In the genomic region with DNA sequence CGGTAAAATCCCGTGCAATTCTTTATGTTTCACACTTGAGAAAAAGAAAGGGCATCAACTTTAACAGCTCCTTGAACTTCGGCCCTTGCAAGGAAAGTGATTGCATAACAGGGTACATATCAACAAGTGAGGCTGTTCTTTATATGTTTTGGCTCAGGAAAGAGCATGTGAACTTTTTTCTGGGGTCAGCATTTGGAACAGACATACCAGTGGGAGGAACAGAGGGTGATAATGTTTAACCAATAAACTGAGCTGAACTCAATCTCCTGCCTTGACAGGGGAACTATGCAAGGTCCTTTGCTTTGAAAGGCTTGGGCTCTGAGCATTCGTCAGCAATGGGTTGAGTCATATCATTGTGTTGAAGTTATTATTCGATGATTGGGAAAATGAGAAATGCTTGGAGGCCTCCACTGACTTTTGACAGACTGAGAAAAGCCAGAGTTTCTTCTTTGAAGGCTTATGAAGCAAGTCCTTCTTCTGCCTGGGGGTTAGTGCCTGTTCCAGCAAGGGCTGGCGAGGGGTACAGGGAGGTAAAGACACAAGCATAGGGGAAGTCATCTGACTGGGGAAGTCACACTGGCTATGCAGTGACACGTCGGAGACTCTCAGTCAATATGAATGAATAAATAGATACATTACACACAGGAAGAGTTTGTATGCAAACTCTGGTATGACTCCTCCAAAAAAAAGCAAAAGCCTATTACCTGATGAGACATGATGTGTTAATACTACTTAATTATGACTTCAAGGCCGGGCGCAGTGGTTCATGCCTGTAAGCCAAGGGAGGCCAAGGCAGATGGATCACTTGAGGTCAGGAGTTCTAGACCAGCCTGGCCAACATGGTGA, we compare ENCODE assay signal across 1 cellular context.
TF ChIP-seq lines count a peak whose summit lies in the region.

No MANE protein-coding gene starts in this region.

TF ChIP-seq in HepG2, 621 proteins besides CTCF, POLR2A, EP300 and RAD21 (continued from another document and continues in another):
- TF ChIP-seq, protein P1, sequence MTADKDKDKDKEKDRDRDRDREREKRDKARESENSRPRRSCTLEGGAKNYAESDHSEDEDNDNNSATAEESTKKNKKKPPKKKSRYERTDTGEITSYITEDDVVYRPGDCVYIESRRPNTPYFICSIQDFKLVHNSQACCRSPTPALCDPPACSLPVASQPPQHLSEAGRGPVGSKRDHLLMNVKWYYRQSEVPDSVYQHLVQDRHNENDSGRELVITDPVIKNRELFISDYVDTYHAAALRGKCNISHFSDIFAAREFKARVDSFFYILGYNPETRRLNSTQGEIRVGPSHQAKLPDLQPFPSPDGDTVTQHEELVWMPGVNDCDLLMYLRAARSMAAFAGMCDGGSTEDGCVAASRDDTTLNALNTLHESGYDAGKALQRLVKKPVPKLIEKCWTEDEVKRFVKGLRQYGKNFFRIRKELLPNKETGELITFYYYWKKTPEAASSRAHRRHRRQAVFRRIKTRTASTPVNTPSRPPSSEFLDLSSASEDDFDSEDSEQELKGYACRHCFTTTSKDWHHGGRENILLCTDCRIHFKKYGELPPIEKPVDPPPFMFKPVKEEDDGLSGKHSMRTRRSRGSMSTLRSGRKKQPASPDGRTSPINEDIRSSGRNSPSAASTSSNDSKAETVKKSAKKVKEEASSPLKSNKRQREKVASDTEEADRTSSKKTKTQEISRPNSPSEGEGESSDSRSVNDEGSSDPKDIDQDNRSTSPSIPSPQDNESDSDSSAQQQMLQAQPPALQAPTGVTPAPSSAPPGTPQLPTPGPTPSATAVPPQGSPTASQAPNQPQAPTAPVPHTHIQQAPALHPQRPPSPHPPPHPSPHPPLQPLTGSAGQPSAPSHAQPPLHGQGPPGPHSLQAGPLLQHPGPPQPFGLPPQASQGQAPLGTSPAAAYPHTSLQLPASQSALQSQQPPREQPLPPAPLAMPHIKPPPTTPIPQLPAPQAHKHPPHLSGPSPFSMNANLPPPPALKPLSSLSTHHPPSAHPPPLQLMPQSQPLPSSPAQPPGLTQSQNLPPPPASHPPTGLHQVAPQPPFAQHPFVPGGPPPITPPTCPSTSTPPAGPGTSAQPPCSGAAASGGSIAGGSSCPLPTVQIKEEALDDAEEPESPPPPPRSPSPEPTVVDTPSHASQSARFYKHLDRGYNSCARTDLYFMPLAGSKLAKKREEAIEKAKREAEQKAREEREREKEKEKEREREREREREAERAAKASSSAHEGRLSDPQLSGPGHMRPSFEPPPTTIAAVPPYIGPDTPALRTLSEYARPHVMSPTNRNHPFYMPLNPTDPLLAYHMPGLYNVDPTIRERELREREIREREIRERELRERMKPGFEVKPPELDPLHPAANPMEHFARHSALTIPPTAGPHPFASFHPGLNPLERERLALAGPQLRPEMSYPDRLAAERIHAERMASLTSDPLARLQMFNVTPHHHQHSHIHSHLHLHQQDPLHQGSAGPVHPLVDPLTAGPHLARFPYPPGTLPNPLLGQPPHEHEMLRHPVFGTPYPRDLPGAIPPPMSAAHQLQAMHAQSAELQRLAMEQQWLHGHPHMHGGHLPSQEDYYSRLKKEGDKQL (CRISPR knock-in tag; IDR thresholded peaks at IDR 0.05; ENCODE audit: low read depth) = peak; percentile 63; the same call in 1 of the 2 replicates
- TF ChIP-seq ZNF256 (CRISPR knock-in tag; conservative IDR thresholded peaks at IDR 0.05) (no peak), AFF4 (CRISPR knock-in tag; IDR thresholded peaks at IDR 0.05) (no peak), ZNF790 (CRISPR knock-in tag; IDR thresholded peaks at IDR 0.05; ENCODE audit: borderline replicate concordance) (no peak), DNMT3B (CRISPR knock-in tag; conservative IDR thresholded peaks at IDR 0.05) (no peak), ASH2L (IDR thresholded peaks at IDR 0.05; ENCODE audit: insufficient read length, low read depth, low read length) (peak; percentile 63), HNF4A (CRISPR knock-in tag; IDR thresholded peaks at IDR 0.05) (peak; percentile 99), HNF1A (IDR thresholded peaks at IDR 0.05; ENCODE audit: low read depth) (peak; percentile 96), HNF1A (CRISPR knock-in tag; IDR thresholded peaks at IDR 0.05; ENCODE audit: borderline replicate concordance) (peak; percentile 97), ZBTB49 (CRISPR knock-in tag; IDR thresholded peaks at IDR 0.05; ENCODE audit: borderline replicate concordance) (no peak), ARNTL (CRISPR knock-in tag; IDR thresholded peaks at IDR 0.05) (peak; percentile 87), SOX5 (CRISPR knock-in tag; IDR thresholded peaks at IDR 0.05; ENCODE audit: borderline replicate concordance) (peak; percentile 89; the same call in 1 of the 2 replicates), ZNF260 (CRISPR knock-in tag; IDR thresholded peaks at IDR 0.05; ENCODE audit: borderline replicate concordance, low read depth) (no peak), RFX5 (IDR thresholded peaks at IDR 0.05; ENCODE audit: low read depth, low read length) (0 out of 2 replicates have a peak, but pooled peaks have one; percentile 30), ZNF232 (CRISPR knock-in tag; IDR thresholded peaks at IDR 0.05; ENCODE audit: borderline replicate concordance) (0 out of 2 replicates have a peak, but pooled peaks have one; percentile 58), ZBTB38 (CRISPR knock-in tag; IDR thresholded peaks at IDR 0.05) (no peak), SNAI1 (CRISPR knock-in tag; IDR thresholded peaks at IDR 0.05; ENCODE audit: borderline replicate concordance) (no peak), ZNF616 (CRISPR knock-in tag; IDR thresholded peaks at IDR 0.05; ENCODE audit: low read depth) (no peak), KAT8 (CRISPR knock-in tag; IDR thresholded peaks at IDR 0.05) (peak; percentile 62; the same call in 1 of the 2 replicates), ZFP36L2 (CRISPR knock-in tag; IDR thresholded peaks at IDR 0.05) (no peak), TBL1XR1 (IDR thresholded peaks at IDR 0.05; ENCODE audit: borderline replicate concordance, low read length, partially characterized antibody) (peak; percentile 77), RXRB (CRISPR knock-in tag; IDR thresholded peaks at IDR 0.05; ENCODE audit: borderline replicate concordance) (peak; percentile 99), ZSCAN25 (CRISPR knock-in tag; IDR thresholded peaks at IDR 0.05) (0 out of 2 replicates have a peak, but pooled peaks have one; percentile 14), RARG (CRISPR knock-in tag; IDR thresholded peaks at IDR 0.05; ENCODE audit: low read depth) (no peak), MTERF4 (CRISPR knock-in tag; IDR thresholded peaks at IDR 0.05) (no peak), PHB2 (IDR thresholded peaks at IDR 0.05; ENCODE audit: partially characterized antibody) (no peak), MAFF (IDR thresholded peaks at IDR 0.05; ENCODE audit: low read depth, low read length) (peak; percentile 72), ZNF251 (CRISPR knock-in tag; IDR thresholded peaks at IDR 0.05) (no peak), CBFB (CRISPR knock-in tag; IDR thresholded peaks at IDR 0.05) (no peak)
- TF ChIP-seq, protein P2, sequence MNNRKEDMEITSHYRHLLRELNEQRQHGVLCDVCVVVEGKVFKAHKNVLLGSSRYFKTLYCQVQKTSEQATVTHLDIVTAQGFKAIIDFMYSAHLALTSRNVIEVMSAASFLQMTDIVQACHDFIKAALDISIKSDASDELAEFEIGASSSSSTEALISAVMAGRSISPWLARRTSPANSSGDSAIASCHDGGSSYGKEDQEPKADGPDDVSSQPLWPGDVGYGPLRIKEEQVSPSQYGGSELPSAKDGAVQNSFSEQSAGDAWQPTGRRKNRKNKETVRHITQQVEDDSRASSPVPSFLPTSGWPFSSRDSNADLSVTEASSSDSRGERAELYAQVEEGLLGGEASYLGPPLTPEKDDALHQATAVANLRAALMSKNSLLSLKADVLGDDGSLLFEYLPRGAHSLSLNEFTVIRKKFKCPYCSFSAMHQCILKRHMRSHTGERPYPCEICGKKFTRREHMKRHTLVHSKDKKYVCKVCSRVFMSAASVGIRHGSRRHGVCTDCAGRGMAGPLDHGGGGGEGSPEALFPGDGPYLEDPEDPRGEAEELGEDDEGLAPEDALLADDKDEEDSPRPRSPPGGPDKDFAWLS (CRISPR knock-in tag; IDR thresholded peaks at IDR 0.05; ENCODE audit: borderline replicate concordance) = no peak
- TF ChIP-seq, protein P3, sequence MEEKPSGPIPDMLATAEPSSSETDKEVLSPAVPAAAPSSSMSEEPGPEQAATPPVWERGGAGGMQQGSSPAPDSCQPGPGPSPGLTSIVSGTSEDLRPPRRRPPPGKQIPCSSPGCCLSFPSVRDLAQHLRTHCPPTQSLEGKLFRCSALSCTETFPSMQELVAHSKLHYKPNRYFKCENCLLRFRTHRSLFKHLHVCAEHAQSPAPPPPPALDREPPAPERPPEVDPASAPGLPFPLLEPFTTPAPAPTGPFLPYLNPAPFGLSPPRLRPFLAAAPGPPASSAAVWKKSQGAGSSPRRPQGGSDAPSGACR (CRISPR knock-in tag; IDR thresholded peaks at IDR 0.05) = no peak; the same call in 1 of the 2 replicates
